ENCODE assay signal across 13 cellular contexts in genomic region chr1:156474966-156475365, GRCh38. TPM values are rescaled to one million over a fixed set of nuclear protein-coding genes. Genes with fewer than 3 reads are reported as not detected.
DNase-seq lines count a peak whose midpoint lies in the region; ATAC-seq and TF ChIP-seq lines count a peak whose summit lies in the region.
"Had no signal": no experiment of that assay in that cellular context is flagged by ENCODE, and none has a peak within 500 bp of the region (broad histone marks: within the 10 kb centered on the region; RNA-seq: fewer than 3 reads in every experiment).

No MANE protein-coding gene starts in this region.

- H3K9me3 ChIP-seq in left ventricle myocardium inferior (replicated peaks) (no peaks in the 10 kb centered on the region), gastrocnemius medialis (no peaks in the 10 kb centered on the region), left lung (no peaks in the 10 kb centered on the region)
- H3K9me3 ChIP-seq: lower lobe of right lung, SK-N-SH had no signal

- TF ChIP-seq CTCF in left ventricle myocardium inferior (IDR thresholded peaks at IDR 0.05; ENCODE audit: borderline replicate concordance) (no peak), dorsolateral prefrontal cortex (IDR thresholded peaks at IDR 0.05 in 54 of 56, conservative IDR thresholded peaks at IDR 0.05 in 2 of 56; ENCODE audit: low read depth in 1 of 56, partially characterized antibody in 56 of 56) (no peak), gastrocnemius medialis (IDR thresholded peaks at IDR 0.05 in 4 of 5, conservative IDR thresholded peaks at IDR 0.05 in 1 of 5) (no peak), left lung (IDR thresholded peaks at IDR 0.05) (no peak)

- no peak overlapping the region for H3K4me3 ChIP-seq in left ventricle myocardium inferior
- H3K4me3 ChIP-seq in dorsolateral prefrontal cortex: peak overlapping the region in 7 of 59 donors; percentile 11 to 38 (median 17)
- H3K4me3 ChIP-seq in gastrocnemius medialis: no peak overlapping the region
- H3K4me3 ChIP-seq in urinary bladder (ENCODE audit: low read depth, low read length): no peak overlapping the region
- no peak overlapping the region for H3K4me3 ChIP-seq in left lung
- H3K4me3 ChIP-seq: lower lobe of right lung, skin epidermis had no signal

- H3K27ac ChIP-seq in left ventricle myocardium inferior (replicated peaks): peak overlapping the region; percentile 75
- H3K27ac ChIP-seq in dorsolateral prefrontal cortex: peak overlapping the region; percentile 82 to 100 (median 93)
- peak overlapping the region; percentile 96 to 99 (median 98) for H3K27ac ChIP-seq in gastrocnemius medialis
- H3K27ac ChIP-seq in urinary bladder (ENCODE audit: low read depth): peak overlapping the region; percentile 40
- peak overlapping the region in 1 of 2 donors; percentile 26 for H3K27ac ChIP-seq in left lung

- intact Hi-C loops in left ventricle myocardium inferior (cut with micrococcal nuclease) (no loop called here), left cardiac atrium (cut with DNase I) (no loop called here), dorsolateral prefrontal cortex (cut with DNase I) (loop anchor here in 1 of 2 donors (2.0 kb wide), 1 partner anchor 18 kb away; no protein-coding TSS in a partner anchor), gastrocnemius medialis (cut with DNase I; ENCODE audit: low total_unique reads) (loop anchor here (1.0 to 2.0 kb wide), 3 partner anchors 16 to 30 kb away; no protein-coding TSS in a partner anchor), left lung (cut with DNase I) (no loop called here)

- TF ChIP-seq POLR2A in gastrocnemius medialis (IDR thresholded peaks at IDR 0.05): no peak

- ATAC-seq in left cardiac atrium (no peak), gastrocnemius medialis (no peak), left lung (no peak)

- H3K36me3 ChIP-seq in left ventricle myocardium inferior (peaks cover 99% of the 10 kb centered on the region), gastrocnemius medialis (peaks cover 2 to 89% of the 10 kb centered on the region in 2 donors), urinary bladder (ENCODE audit: insufficient read depth) (no peaks in the 10 kb centered on the region), left lung (peaks cover 4 to 100% of the 10 kb centered on the region in 2 donors)

- 88% methylated on average over 7 of the region's 7 CpGs for WGBS in urinary bladder

- no peak for DNase-seq in left ventricle myocardium inferior
- no peak for DNase-seq in left cardiac atrium
- no peak for DNase-seq in dorsolateral prefrontal cortex
- DNase-seq in gastrocnemius medialis: peak in 1 of 2 donors; percentile 17
- no peak for DNase-seq in pons (ENCODE audit: low spot score)
- no peak for DNase-seq in NCI-H526 (lab: John Stamatoyannopoulos, UW)
- DNase-seq in left lung: no peak
- DNase-seq: activated CD4-positive, alpha-beta T cell treated with anti-CD3 and anti-CD28 coated beads, Interleukin-2, amount 50 U/mL, for 48 hours; lower lobe of right lung; SK-N-SH; stimulated activated naive CD4-positive, alpha-beta T cell treated with Interleukin-2 at 50 U/mL for 16 hours had no signal

- H3K27me3 ChIP-seq in left ventricle myocardium inferior (ENCODE audit: low read depth) (no peaks in the 10 kb centered on the region), dorsolateral prefrontal cortex (no peaks in the 10 kb centered on the region), gastrocnemius medialis (no peaks in the 10 kb centered on the region), left lung (no peaks in the 10 kb centered on the region)

- in situ Hi-C loops in gastrocnemius medialis (cut with MboI; ENCODE audit: low sequenced_read_pairs in 4 of 4): loop anchor here in 2 of 4 donors (5.0 to 25.0 kb wide), 2 partner anchors 32 to 363 kb away; partner anchors contain the start of gene LMNA (in 1 of the 2)

- peaks cover 100% of the 10 kb centered on the region for H3K4me1 ChIP-seq in left ventricle myocardium inferior
- H3K4me1 ChIP-seq in gastrocnemius medialis: peaks cover 82 to 93% of the 10 kb centered on the region in 2 donors
- no peaks in the 10 kb centered on the region for H3K4me1 ChIP-seq in urinary bladder (ENCODE audit: insufficient read depth)
- peaks cover 5 to 20% of the 10 kb centered on the region in 2 donors for H3K4me1 ChIP-seq in left lung

RNA-seq across cellular contexts. Expression of gene MEF2D, which starts 25.6 kb away (rescaled TPM):
- total RNA-seq in left ventricle myocardium inferior (96.8 TPM), left cardiac atrium (10 to 100 TPM; 69.0 to 81.7 TPM), dorsolateral prefrontal cortex (100 to 1,000 TPM in 40 of 120 experiments, 10 to 100 TPM in 80; 63.8 to 123 (median 93.8) TPM), gastrocnemius medialis (100 to 1,000 TPM; 129 to 260 (median 168) TPM), urinary bladder (10.0 TPM), left lung (10 to 100 TPM; 45.4 to 52.8 TPM)
- 55.5 TPM for polyA plus RNA-seq in urinary bladder
